Comparison of ENCODE assay signal across 3 cellular contexts in the genomic region with DNA sequence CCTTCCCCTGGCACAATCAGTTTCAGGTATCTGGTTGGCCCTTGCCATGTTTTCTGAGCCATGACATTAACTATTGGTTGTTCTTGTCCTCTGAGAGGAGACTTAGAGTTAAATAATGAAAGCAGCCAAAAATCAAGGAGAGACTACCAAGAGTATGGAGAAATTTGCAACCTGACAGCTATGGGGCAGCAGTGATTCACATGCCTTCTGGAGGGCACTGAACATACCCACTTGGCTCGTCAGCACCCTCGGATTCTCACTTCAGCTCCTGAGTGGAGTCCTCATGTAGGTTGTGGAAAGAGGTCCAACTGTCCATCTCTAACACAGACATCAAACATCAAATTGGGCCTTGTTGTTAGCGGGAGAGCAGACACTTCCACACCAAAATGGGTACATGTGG.
TF ChIP-seq lines count a peak whose summit lies in the region.

No MANE protein-coding gene starts in this region.

TF ChIP-seq in SK-N-SH, 30 proteins besides CTCF, POLR2A, EP300 and RAD21:
- TF ChIP-seq, protein P1, sequence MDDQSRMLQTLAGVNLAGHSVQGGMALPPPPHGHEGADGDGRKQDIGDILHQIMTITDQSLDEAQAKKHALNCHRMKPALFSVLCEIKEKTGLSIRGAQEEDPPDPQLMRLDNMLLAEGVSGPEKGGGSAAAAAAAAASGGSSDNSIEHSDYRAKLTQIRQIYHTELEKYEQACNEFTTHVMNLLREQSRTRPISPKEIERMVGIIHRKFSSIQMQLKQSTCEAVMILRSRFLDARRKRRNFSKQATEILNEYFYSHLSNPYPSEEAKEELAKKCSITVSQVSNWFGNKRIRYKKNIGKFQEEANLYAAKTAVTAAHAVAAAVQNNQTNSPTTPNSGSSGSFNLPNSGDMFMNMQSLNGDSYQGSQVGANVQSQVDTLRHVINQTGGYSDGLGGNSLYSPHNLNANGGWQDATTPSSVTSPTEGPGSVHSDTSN (IDR thresholded peaks at IDR 0.05): no peak
- no peak for TF ChIP-seq NRF1 (IDR thresholded peaks at IDR 0.05; ENCODE audit: low read depth, low read length)
- TF ChIP-seq IRF3 (IDR thresholded peaks at IDR 0.05; ENCODE audit: low read depth, low read length): no peak
- TF ChIP-seq, protein P2, sequence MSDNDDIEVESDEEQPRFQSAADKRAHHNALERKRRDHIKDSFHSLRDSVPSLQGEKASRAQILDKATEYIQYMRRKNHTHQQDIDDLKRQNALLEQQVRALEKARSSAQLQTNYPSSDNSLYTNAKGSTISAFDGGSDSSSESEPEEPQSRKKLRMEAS (IDR thresholded peaks at IDR 0.05; ENCODE audit: low read depth): no peak
- TF ChIP-seq POLR2AphosphoS5 (IDR thresholded peaks at IDR 0.05; ENCODE audit: low read depth, low read length): no peak
- TF ChIP-seq SMC3 (IDR thresholded peaks at IDR 0.05; ENCODE audit: low read depth, low read length): no peak
- no peak for TF ChIP-seq TAF1 (IDR thresholded peaks at IDR 0.05; ENCODE audit: borderline replicate concordance, low read depth, low read length)
- no peak for TF ChIP-seq NFIC (IDR thresholded peaks at IDR 0.05; ENCODE audit: borderline replicate concordance)
- no peak for TF ChIP-seq RFX5 (IDR thresholded peaks at IDR 0.05; ENCODE audit: low read length)
- TF ChIP-seq YY1 (IDR thresholded peaks at IDR 0.05; ENCODE audit: low read depth): no peak
- no peak for TF ChIP-seq EZH2phosphoT487 (IDR thresholded peaks at IDR 0.05; ENCODE audit: borderline replicate concordance, low read depth)
- TF ChIP-seq GABPA (IDR thresholded peaks at IDR 0.05; ENCODE audit: low read depth): no peak
- no peak for TF ChIP-seq GATA2 (CRISPR knock-in tag; IDR thresholded peaks at IDR 0.05)
- no peak for TF ChIP-seq MXI1 (IDR thresholded peaks at IDR 0.05; ENCODE audit: low read depth, low read length)
- no peak for TF ChIP-seq RXRA (IDR thresholded peaks at IDR 0.05; ENCODE audit: borderline replicate concordance, low read depth)
- TF ChIP-seq JUND (IDR thresholded peaks at IDR 0.05): no peak
- TF ChIP-seq, protein P3, sequence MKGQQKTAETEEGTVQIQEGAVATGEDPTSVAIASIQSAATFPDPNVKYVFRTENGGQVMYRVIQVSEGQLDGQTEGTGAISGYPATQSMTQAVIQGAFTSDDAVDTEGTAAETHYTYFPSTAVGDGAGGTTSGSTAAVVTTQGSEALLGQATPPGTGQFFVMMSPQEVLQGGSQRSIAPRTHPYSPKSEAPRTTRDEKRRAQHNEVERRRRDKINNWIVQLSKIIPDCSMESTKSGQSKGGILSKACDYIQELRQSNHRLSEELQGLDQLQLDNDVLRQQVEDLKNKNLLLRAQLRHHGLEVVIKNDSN (IDR thresholded peaks at IDR 0.05; ENCODE audit: borderline replicate concordance, low read depth): no peak
- no peak for TF ChIP-seq FOSL2 (IDR thresholded peaks at IDR 0.05; ENCODE audit: borderline replicate concordance, low read depth)

TF ChIP-seq in SK-N-SH treated with all-trans-retinoic acid at 6 μM for 48 hours, 23 proteins besides CTCF, POLR2A, EP300 and RAD21 (continued from another document):
- TF ChIP-seq, protein P4, sequence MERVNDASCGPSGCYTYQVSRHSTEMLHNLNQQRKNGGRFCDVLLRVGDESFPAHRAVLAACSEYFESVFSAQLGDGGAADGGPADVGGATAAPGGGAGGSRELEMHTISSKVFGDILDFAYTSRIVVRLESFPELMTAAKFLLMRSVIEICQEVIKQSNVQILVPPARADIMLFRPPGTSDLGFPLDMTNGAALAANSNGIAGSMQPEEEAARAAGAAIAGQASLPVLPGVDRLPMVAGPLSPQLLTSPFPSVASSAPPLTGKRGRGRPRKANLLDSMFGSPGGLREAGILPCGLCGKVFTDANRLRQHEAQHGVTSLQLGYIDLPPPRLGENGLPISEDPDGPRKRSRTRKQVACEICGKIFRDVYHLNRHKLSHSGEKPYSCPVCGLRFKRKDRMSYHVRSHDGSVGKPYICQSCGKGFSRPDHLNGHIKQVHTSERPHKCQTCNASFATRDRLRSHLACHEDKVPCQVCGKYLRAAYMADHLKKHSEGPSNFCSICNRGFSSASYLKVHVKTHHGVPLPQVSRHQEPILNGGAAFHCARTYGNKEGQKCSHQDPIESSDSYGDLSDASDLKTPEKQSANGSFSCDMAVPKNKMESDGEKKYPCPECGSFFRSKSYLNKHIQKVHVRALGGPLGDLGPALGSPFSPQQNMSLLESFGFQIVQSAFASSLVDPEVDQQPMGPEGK (CRISPR knock-in tag; IDR thresholded peaks at IDR 0.05; ENCODE audit: borderline replicate concordance): no peak
- TF ChIP-seq CSRNP3 (CRISPR knock-in tag; IDR thresholded peaks at IDR 0.05): no peak
- TF ChIP-seq SNAI2 (CRISPR knock-in tag; IDR thresholded peaks at IDR 0.05): no peak
- no peak for TF ChIP-seq BACH2 (CRISPR knock-in tag; IDR thresholded peaks at IDR 0.05; ENCODE audit: borderline replicate concordance)
- TF ChIP-seq, protein P5, sequence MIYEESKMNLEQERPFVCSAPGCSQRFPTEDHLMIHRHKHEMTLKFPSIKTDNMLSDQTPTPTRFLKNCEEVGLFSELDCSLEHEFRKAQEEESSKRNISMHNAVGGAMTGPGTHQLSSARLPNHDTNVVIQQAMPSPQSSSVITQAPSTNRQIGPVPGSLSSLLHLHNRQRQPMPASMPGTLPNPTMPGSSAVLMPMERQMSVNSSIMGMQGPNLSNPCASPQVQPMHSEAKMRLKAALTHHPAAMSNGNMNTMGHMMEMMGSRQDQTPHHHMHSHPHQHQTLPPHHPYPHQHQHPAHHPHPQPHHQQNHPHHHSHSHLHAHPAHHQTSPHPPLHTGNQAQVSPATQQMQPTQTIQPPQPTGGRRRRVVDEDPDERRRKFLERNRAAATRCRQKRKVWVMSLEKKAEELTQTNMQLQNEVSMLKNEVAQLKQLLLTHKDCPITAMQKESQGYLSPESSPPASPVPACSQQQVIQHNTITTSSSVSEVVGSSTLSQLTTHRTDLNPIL (CRISPR knock-in tag; IDR thresholded peaks at IDR 0.05; ENCODE audit: low read depth): no peak
- TF ChIP-seq PPARA (CRISPR knock-in tag; IDR thresholded peaks at IDR 0.05; ENCODE audit: borderline replicate concordance): no peak

TF ChIP-seq in GM23338, 12 proteins besides CTCF, POLR2A, EP300 and RAD21 (continued from another document):
- TF ChIP-seq, protein P6, sequence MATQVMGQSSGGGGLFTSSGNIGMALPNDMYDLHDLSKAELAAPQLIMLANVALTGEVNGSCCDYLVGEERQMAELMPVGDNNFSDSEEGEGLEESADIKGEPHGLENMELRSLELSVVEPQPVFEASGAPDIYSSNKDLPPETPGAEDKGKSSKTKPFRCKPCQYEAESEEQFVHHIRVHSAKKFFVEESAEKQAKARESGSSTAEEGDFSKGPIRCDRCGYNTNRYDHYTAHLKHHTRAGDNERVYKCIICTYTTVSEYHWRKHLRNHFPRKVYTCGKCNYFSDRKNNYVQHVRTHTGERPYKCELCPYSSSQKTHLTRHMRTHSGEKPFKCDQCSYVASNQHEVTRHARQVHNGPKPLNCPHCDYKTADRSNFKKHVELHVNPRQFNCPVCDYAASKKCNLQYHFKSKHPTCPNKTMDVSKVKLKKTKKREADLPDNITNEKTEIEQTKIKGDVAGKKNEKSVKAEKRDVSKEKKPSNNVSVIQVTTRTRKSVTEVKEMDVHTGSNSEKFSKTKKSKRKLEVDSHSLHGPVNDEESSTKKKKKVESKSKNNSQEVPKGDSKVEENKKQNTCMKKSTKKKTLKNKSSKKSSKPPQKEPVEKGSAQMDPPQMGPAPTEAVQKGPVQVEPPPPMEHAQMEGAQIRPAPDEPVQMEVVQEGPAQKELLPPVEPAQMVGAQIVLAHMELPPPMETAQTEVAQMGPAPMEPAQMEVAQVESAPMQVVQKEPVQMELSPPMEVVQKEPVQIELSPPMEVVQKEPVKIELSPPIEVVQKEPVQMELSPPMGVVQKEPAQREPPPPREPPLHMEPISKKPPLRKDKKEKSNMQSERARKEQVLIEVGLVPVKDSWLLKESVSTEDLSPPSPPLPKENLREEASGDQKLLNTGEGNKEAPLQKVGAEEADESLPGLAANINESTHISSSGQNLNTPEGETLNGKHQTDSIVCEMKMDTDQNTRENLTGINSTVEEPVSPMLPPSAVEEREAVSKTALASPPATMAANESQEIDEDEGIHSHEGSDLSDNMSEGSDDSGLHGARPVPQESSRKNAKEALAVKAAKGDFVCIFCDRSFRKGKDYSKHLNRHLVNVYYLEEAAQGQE (IDR thresholded peaks at IDR 0.05; ENCODE audit: unreplicated experiment): no peak
- TF ChIP-seq ZNF462 (CRISPR knock-in tag; IDR thresholded peaks at IDR 0.05) (no peak), POLR2AphosphoS5 (IDR thresholded peaks at IDR 0.05; ENCODE audit: low read depth) (no peak), ZNF114 (CRISPR knock-in tag; IDR thresholded peaks at IDR 0.05) (no peak), ZNF331 (CRISPR knock-in tag; IDR thresholded peaks at IDR 0.05; ENCODE audit: low read depth) (no peak), EZH2phosphoT487 (IDR thresholded peaks at IDR 0.05; ENCODE audit: unreplicated experiment) (no peak), JUNB (IDR thresholded peaks at IDR 0.05; ENCODE audit: unreplicated experiment) (no peak), EZH2 (IDR thresholded peaks at IDR 0.05; ENCODE audit: low read depth, unreplicated experiment) (no peak), NANOG (IDR thresholded peaks at IDR 0.05; ENCODE audit: borderline replicate concordance) (no peak)
- TF ChIP-seq, protein P7, sequence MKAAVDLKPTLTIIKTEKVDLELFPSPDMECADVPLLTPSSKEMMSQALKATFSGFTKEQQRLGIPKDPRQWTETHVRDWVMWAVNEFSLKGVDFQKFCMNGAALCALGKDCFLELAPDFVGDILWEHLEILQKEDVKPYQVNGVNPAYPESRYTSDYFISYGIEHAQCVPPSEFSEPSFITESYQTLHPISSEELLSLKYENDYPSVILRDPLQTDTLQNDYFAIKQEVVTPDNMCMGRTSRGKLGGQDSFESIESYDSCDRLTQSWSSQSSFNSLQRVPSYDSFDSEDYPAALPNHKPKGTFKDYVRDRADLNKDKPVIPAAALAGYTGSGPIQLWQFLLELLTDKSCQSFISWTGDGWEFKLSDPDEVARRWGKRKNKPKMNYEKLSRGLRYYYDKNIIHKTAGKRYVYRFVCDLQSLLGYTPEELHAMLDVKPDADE (IDR thresholded peaks at IDR 0.05): no peak
